9 cellular contexts compared by ENCODE assay signal in genomic region chr3:4981160-4981687, GRCh38. TPM values are rescaled to one million over a fixed set of nuclear protein-coding genes. Genes with fewer than 3 reads are reported as not detected.
A peak's percentile ranks its signal among the peaks of the same experiment; 100 is the strongest.
DNase-seq lines count a peak whose midpoint lies in the region; ATAC-seq and TF ChIP-seq lines count a peak whose summit lies in the region.
"Had no signal": no experiment of that assay in that cellular context is flagged by ENCODE, and none has a peak within 500 bp of the region (broad histone marks: within the 10 kb centered on the region; RNA-seq: fewer than 3 reads in every experiment).

No MANE protein-coding gene starts in this region.

- H3K9me3 Mint-ChIP-seq in activated CD8-positive, alpha-beta T cell treated with anti-CD3 and anti-CD28 coated beads for 36 hours, result no peaks in the 10 kb centered on the region

- no peak for TF ChIP-seq EP300 in stomach (IDR thresholded peaks at IDR 0.05)

- DNase-seq in SIG-M5 treated with dmso at 0.1 percent for 504 hours (lab: John Stamatoyannopoulos, UW; ENCODE audit: unreplicated experiment), result peak; percentile 37
- no peak for DNase-seq in SIG-M5 (lab: John Stamatoyannopoulos, UW)
- no peak for DNase-seq in activated CD8-positive, alpha-beta T cell treated with anti-CD3 and anti-CD28 coated beads for 36 hours
- no peak for DNase-seq in stomach
- DNase-seq in HuH-7.5 (ENCODE audit: low spot score), result no peak
- no peak for DNase-seq in NCI-H2196 treated with DMSO at 0.1 percent for 48 hours (lab: John Stamatoyannopoulos, UW; ENCODE audit: unreplicated experiment)
- DNase-seq: NCI-H1092 had no signal

- intact Hi-C loops in activated CD8-positive, alpha-beta T cell treated with anti-CD3 and anti-CD28 coated beads for 36 hours (cut with micrococcal nuclease), result loop anchor here (1.0 to 5.0 kb wide), 3 partner anchors 41 to 211 kb away; no protein-coding TSS in a partner anchor
- intact Hi-C loops in stomach (cut with DNase I; ENCODE audit: low total_unique reads), result no loop called here

- H3K4me3 ChIP-seq in iPS-11a (ENCODE audit: low read depth, low read length) (peak overlapping the region; percentile 2), stomach (peak overlapping the region; percentile 66 to 97 (median 78))

- POLR2A ChIA-PET in activated CD8-positive, alpha-beta T cell treated with anti-CD3 and anti-CD28 coated beads for 36 hours (lab: Charles Lee), result interaction anchor here (0.6 to 13.9 kb wide), 13 partner anchors 12 to 270 kb away, joined by 3 to 434 read pairs (median 8); no protein-coding TSS in a partner anchor

- CTCF ChIA-PET in activated CD8-positive, alpha-beta T cell treated with anti-CD3 and anti-CD28 coated beads for 36 hours (lab: Charles Lee), result interaction anchor here (1.0 to 12.3 kb wide), 14 partner anchors 12 to 270 kb away, joined by 3 to 148 read pairs (median 10); no protein-coding TSS in a partner anchor

- peak overlapping the region; percentile 57 to 99 (median 97) for H3K27ac ChIP-seq in stomach

- H3K9me3 ChIP-seq in stomach, result no peaks in the 10 kb centered on the region

- TF ChIP-seq CTCF in activated CD8-positive, alpha-beta T cell treated with anti-CD3 and anti-CD28 coated beads for 36 hours (IDR thresholded peaks at IDR 0.05), result no peak
- TF ChIP-seq CTCF in stomach (IDR thresholded peaks at IDR 0.05), result no peak

- peak overlapping the region; percentile 92 for H3K4me3 Mint-ChIP-seq in activated CD8-positive, alpha-beta T cell treated with anti-CD3 and anti-CD28 coated beads for 36 hours

- ATAC-seq in activated CD8-positive, alpha-beta T cell treated with anti-CD3 and anti-CD28 coated beads for 36 hours, result no peak
- ATAC-seq in HG03039 (IDR thresholded peaks at IDR 0.05; ENCODE audit: unreplicated experiment), result no peak

- H3K36me3 ChIP-seq in stomach, result peaks cover 6 to 14% (median 9%) of the 10 kb centered on the region in 4 donors

- H3K27me3 Mint-ChIP-seq in activated CD8-positive, alpha-beta T cell treated with anti-CD3 and anti-CD28 coated beads for 36 hours, result no peaks in the 10 kb centered on the region

- H3K4me1 ChIP-seq in stomach, result peaks cover 64 to 76% (median 71%) of the 10 kb centered on the region in 4 donors

- no peaks in the 10 kb centered on the region for H3K27me3 ChIP-seq in stomach

- peaks cover 66% of the 10 kb centered on the region for H3K36me3 Mint-ChIP-seq in activated CD8-positive, alpha-beta T cell treated with anti-CD3 and anti-CD28 coated beads for 36 hours (ENCODE audit: low read depth)

- no peak for TF ChIP-seq POLR2A in stomach (IDR thresholded peaks at IDR 0.05)

- H3K27ac Mint-ChIP-seq in activated CD8-positive, alpha-beta T cell treated with anti-CD3 and anti-CD28 coated beads for 36 hours, result peak overlapping the region; percentile 91

- 2 to 18% (median 6%) methylated on average over 3 of the region's 3 CpGs for WGBS in stomach, 5 donors

- peaks cover 45% of the 10 kb centered on the region for H3K4me1 Mint-ChIP-seq in activated CD8-positive, alpha-beta T cell treated with anti-CD3 and anti-CD28 coated beads for 36 hours (ENCODE audit: low read depth)

RNA-seq across cellular contexts. Expression of gene BHLHE40, which starts 2.0 kb away (rescaled TPM):
- 100 to 1,000 TPM; 456 to 470 TPM for total RNA-seq in activated CD8-positive, alpha-beta T cell treated with anti-CD3 and anti-CD28 coated beads for 36 hours
- total RNA-seq in stomach, result 10 to 100 TPM in 4 of 5 donors, 1 to 10 TPM in 1; 7.6 to 34.7 (median 26.6) TPM
- polyA plus RNA-seq in stomach, result 10 to 100 TPM; 17.7 to 39.7 (median 24.1) TPM

Comparison
In these comparisons a context has a peak if more than half of its experiments do, and no peak if none do; other contexts are left out.
1. RNA of gene BHLHE40, which starts 2.0 kb away (total RNA-seq): 456 to 470 TPM in activated CD8-positive, alpha-beta T cell treated with anti-CD3 and anti-CD28 coated beads for 36 hours; 7.6 to 34.7 TPM in stomach; every median in the first group is over 10 times any median in the second.